9 cellular contexts compared by ENCODE assay signal in the genomic region with DNA sequence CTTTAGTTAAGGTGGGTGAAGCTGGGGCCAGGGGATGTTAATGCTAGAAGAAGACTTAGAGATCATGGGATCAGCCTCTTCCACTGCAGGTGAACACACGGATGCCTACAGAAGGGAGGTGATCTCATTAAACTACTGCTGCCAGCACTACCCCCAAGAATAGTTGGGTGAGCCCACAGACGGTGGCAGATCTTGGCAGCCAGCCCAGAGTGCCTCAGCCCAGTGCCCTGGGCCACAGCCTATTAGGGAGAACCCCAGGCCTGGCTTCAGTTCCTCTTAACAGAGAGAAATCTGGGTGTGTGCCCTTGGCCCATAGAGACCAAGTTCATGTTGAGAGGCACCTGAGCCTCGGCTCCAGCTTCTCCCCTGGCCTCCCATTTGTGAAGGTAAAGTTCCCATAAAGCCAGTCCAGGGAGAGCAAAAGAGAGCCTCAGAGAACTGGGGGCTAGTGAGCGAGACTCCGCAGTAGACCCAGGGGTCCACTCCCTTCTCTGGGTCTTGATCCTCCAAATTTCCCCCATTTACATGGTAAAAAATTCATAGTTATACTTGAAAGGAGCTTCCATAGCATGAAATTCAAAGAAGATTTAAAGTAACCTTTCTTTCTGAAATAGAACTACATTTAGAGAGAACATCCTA.
DNase-seq lines count a peak whose midpoint lies in the region; ATAC-seq, FAIRE-seq and TF ChIP-seq lines count a peak whose summit lies in the region.
"Had no signal": no experiment of that assay in that cellular context is flagged by ENCODE, and none has a peak within 500 bp of the region (broad histone marks: within the 10 kb centered on the region; RNA-seq: fewer than 3 reads in every experiment).

No MANE protein-coding gene starts in this region.

- no peaks in the 10 kb centered on the region for H3K9me3 ChIP-seq in OCI-LY7 (ENCODE audit: low read length)
- H3K9me3 ChIP-seq: vagina had no signal

- no TSS peak for BruUV-seq in OCI-LY7 (replicated peaks; lab: Mats Ljungman, UMichigan)

- no peaks in the 10 kb centered on the region for H3K9me3 Mint-ChIP-seq in effector memory CD8-positive, alpha-beta T cell
- no peaks in the 10 kb centered on the region for H3K9me3 Mint-ChIP-seq in stimulated activated naive CD8-positive, alpha-beta T cell treated with anti-CD3 and anti-CD28 coated beads, Interleukin-15, Interleukin-2, amounts not matched to agents 100 ng/mL and 50 ng/mL, for 24 hours

- ATAC-seq in HG02610 (IDR thresholded peaks at IDR 0.05; ENCODE audit: unreplicated experiment), result peak; percentile 35
- ATAC-seq in effector memory CD8-positive, alpha-beta T cell (replicated peaks), result peak; percentile 69

- DNase-seq in GM18507 (ENCODE audit: extremely low spot score, insufficient read length, low read depth) (no peak), OCI-LY7 (ENCODE audit: low spot score) (peak; percentile 71), HT-29 (ENCODE audit: low spot score) (no peak), foreskin fibroblast (no peak), DMS114 treated with DMSO at 0.1 percent for 48 hours (lab: John Stamatoyannopoulos, UW; ENCODE audit: unreplicated experiment) (no peak)
- peak; percentile 36 to 55 (median 52) for DNase-seq in effector memory CD8-positive, alpha-beta T cell

- H3K4me3 Mint-ChIP-seq in effector memory CD8-positive, alpha-beta T cell, result no peak overlapping the region
- H3K4me3 Mint-ChIP-seq in stimulated activated naive CD8-positive, alpha-beta T cell treated with anti-CD3 and anti-CD28 coated beads, Interleukin-15, Interleukin-2, amounts not matched to agents 100 ng/mL and 50 ng/mL, for 24 hours, result peak overlapping the region; percentile 11

- peak overlapping the region in 1 of 2 donors; percentile 33 for H3K27ac Mint-ChIP-seq in effector memory CD8-positive, alpha-beta T cell
- peak overlapping the region; percentile 99 for H3K27ac Mint-ChIP-seq in stimulated activated naive CD8-positive, alpha-beta T cell treated with anti-CD3 and anti-CD28 coated beads, Interleukin-15, Interleukin-2, amounts not matched to agents 100 ng/mL and 50 ng/mL, for 24 hours

- TF ChIP-seq CTCF in OCI-LY7 (conservative IDR thresholded peaks at IDR 0.05; ENCODE audit: low read length), result no peak
- no peak for TF ChIP-seq CTCF in foreskin fibroblast (IDR thresholded peaks at IDR 0.05; ENCODE audit: low read depth, low read length)

- intact Hi-C loops in OCI-LY7 (cut with micrococcal nuclease; ENCODE audit: unreplicated experiment), result no loop called here

- H3K27me3 Mint-ChIP-seq in effector memory CD8-positive, alpha-beta T cell, result no peaks in the 10 kb centered on the region
- H3K27me3 Mint-ChIP-seq in stimulated activated naive CD8-positive, alpha-beta T cell treated with anti-CD3 and anti-CD28 coated beads, Interleukin-15, Interleukin-2, amounts not matched to agents 100 ng/mL and 50 ng/mL, for 24 hours, result no peaks in the 10 kb centered on the region

- CTCF ChIA-PET in OCI-LY7 (lab: Charles Lee; ENCODE audit: unreplicated experiment), result interaction anchor here (0.5 kb wide), 1 partner anchor 54 kb away, joined by 3 read pairs; no protein-coding TSS in a partner anchor

- POLR2A ChIA-PET in OCI-LY7 (lab: Charles Lee), result interaction anchor here (0.5 to 0.6 kb wide), 2 partner anchors 175 to 331 kb away, joined by 3 to 6 read pairs; no protein-coding TSS in a partner anchor

- no peak overlapping the region for H3K4me3 ChIP-seq in OCI-LY7 (ENCODE audit: low read depth, low read length, poor library complexity, severe bottlenecking)
- H3K4me3 ChIP-seq in foreskin fibroblast (ENCODE audit: low read depth in 1 of 2, low read length in 2 of 2), result no peak overlapping the region
- H3K4me3 ChIP-seq: vagina had no signal

- peak; percentile 94 for FAIRE-seq in GM18507 (lab: Jason Lieb, UNC)

- H3K36me3 Mint-ChIP-seq in effector memory CD8-positive, alpha-beta T cell (ENCODE audit: insufficient read depth), result peaks cover 4% of the 10 kb centered on the region
- no peaks in the 10 kb centered on the region for H3K36me3 Mint-ChIP-seq in stimulated activated naive CD8-positive, alpha-beta T cell treated with anti-CD3 and anti-CD28 coated beads, Interleukin-15, Interleukin-2, amounts not matched to agents 100 ng/mL and 50 ng/mL, for 24 hours (ENCODE audit: low read depth)

- H3K4me1 Mint-ChIP-seq in effector memory CD8-positive, alpha-beta T cell (ENCODE audit: low read depth in 2 of 2), result peaks cover 44 to 54% of the 10 kb centered on the region in 2 donors
- peaks cover 95% of the 10 kb centered on the region for H3K4me1 Mint-ChIP-seq in stimulated activated naive CD8-positive, alpha-beta T cell treated with anti-CD3 and anti-CD28 coated beads, Interleukin-15, Interleukin-2, amounts not matched to agents 100 ng/mL and 50 ng/mL, for 24 hours (ENCODE audit: low read depth)

- H3K4me2 ChIP-seq in OCI-LY7 (ENCODE audit: low read length), result peak overlapping the region; percentile 2; the same call in 1 of the 2 replicates

- H2AFZ ChIP-seq in OCI-LY7 (ENCODE audit: low read length), result no peak overlapping the region

- H3K36me3 ChIP-seq in OCI-LY7 (ENCODE audit: insufficient read depth, low read length), result no peaks in the 10 kb centered on the region
- H3K36me3 ChIP-seq: vagina had no signal

- H3K4me1 ChIP-seq in OCI-LY7 (ENCODE audit: insufficient read depth, low read length, poor library complexity, severe bottlenecking), result peaks cover 48% of the 10 kb centered on the region
- H3K4me1 ChIP-seq: vagina had no signal

- no peaks in the 10 kb centered on the region for H3K9me2 ChIP-seq in OCI-LY7 (ENCODE audit: insufficient read depth, low read length)

- H4K20me1 ChIP-seq in OCI-LY7 (ENCODE audit: insufficient read depth, low read length), result no peaks in the 10 kb centered on the region

- H3K79me2 ChIP-seq in OCI-LY7 (ENCODE audit: insufficient read depth, low read depth, low read length), result no peaks in the 10 kb centered on the region

- H3K27ac ChIP-seq in OCI-LY7 (ENCODE audit: low read depth, low read length, poor library complexity, severe bottlenecking), result no peak overlapping the region
- H3K27ac ChIP-seq: vagina had no signal

Comparison
In these comparisons a context has a peak if more than half of its experiments do, and no peak if none do; other contexts are left out.
1. DNase-seq: peak in OCI-LY7 (single experiment) and effector memory CD8-positive, alpha-beta T cell (3 of 3); none in GM18507 (single experiment), HT-29 (single experiment), foreskin fibroblast (0 of 2) and DMS114 treated with DMSO at 0.1 percent for 48 hours (single experiment).